Comparison of ENCODE assay signal across 13 cellular contexts in genomic region chr6:4844108-4844507, GRCh38.
DNase-seq lines count a peak whose midpoint lies in the region; ATAC-seq and TF ChIP-seq lines count a peak whose summit lies in the region.
"Had no signal": no experiment of that assay in that cellular context is flagged by ENCODE, and none has a peak within 500 bp of the region (broad histone marks: within the 10 kb centered on the region; RNA-seq: fewer than 3 reads in every experiment).

No MANE protein-coding gene starts in this region.

- no peak overlapping the region for H3K4me2 ChIP-seq in Karpas-422 (ENCODE audit: low read depth, low read length, poor library complexity, severe bottlenecking)

- peaks cover 22% of the 10 kb centered on the region for H3K4me1 Mint-ChIP-seq in activated CD8-positive, alpha-beta memory T cell treated with anti-CD3 and anti-CD28 coated beads, Interleukin-2, amount 10 ng/mL, durations not matched to agents 7 days and 5 days

- H3K4me3 ChIP-seq in Karpas-422 (ENCODE audit: low read length) (no peak overlapping the region), cardiac fibroblast (replicated peaks in 1 of 2; ENCODE audit: low read depth in 2 of 2, low read length in 2 of 2) (no peak overlapping the region), psoas muscle (no peak overlapping the region)

- no peak for ATAC-seq in activated CD8-positive, alpha-beta memory T cell treated with anti-CD3 and anti-CD28 coated beads, Interleukin-2, amount 10 ng/mL, durations not matched to agents 7 days and 5 days
- no peak for ATAC-seq in psoas muscle
- no peak for ATAC-seq in GM21717 (IDR thresholded peaks at IDR 0.05; ENCODE audit: unreplicated experiment)

- peaks cover 24% of the 10 kb centered on the region for H3K9me3 Mint-ChIP-seq in activated CD8-positive, alpha-beta memory T cell treated with anti-CD3 and anti-CD28 coated beads, Interleukin-2, amount 10 ng/mL, durations not matched to agents 7 days and 5 days (ENCODE audit: low read depth)

- no peaks in the 10 kb centered on the region for H3K4me1 ChIP-seq in Karpas-422 (ENCODE audit: low read length)
- H3K4me1 ChIP-seq in psoas muscle: peaks cover 21% of the 10 kb centered on the region

- H3K36me3 Mint-ChIP-seq in activated CD8-positive, alpha-beta memory T cell treated with anti-CD3 and anti-CD28 coated beads, Interleukin-2, amount 10 ng/mL, durations not matched to agents 7 days and 5 days: peaks cover 29% of the 10 kb centered on the region

- H3K9me2 ChIP-seq in Karpas-422 (replicated peaks; ENCODE audit: insufficient read depth, low read length): no peaks in the 10 kb centered on the region

- no peaks in the 10 kb centered on the region for H3K36me3 ChIP-seq in Karpas-422 (ENCODE audit: insufficient read depth, low read length)
- no peaks in the 10 kb centered on the region for H3K36me3 ChIP-seq in psoas muscle (ENCODE audit: insufficient read depth in 1 of 2, low read depth in 1 of 2)

- H3K27me3 ChIP-seq in Karpas-422 (ENCODE audit: low read length) (no peaks in the 10 kb centered on the region), psoas muscle (ENCODE audit: insufficient read depth in 3 of 3, low read length in 2 of 3) (no peaks in the 10 kb centered on the region)

- no peak overlapping the region for H3K4me3 Mint-ChIP-seq in activated CD8-positive, alpha-beta memory T cell treated with anti-CD3 and anti-CD28 coated beads, Interleukin-2, amount 10 ng/mL, durations not matched to agents 7 days and 5 days

- no peak overlapping the region for H3K27ac ChIP-seq in Karpas-422 (ENCODE audit: low read length)
- H3K27ac ChIP-seq in psoas muscle: no peak overlapping the region

- H3K9me3 ChIP-seq in Karpas-422 (ENCODE audit: low read length) (peaks cover 3% of the 10 kb centered on the region), psoas muscle (peaks cover 39% of the 10 kb centered on the region)

- DNase-seq in activated CD8-positive, alpha-beta memory T cell treated with anti-CD3 and anti-CD28 coated beads, Interleukin-2, amount 50 U/mL, for 48 hours: peak; percentile 61
- DNase-seq in activated CD8-positive, alpha-beta memory T cell treated with anti-CD3 and anti-CD28 coated beads, Interleukin-2, amount 10 ng/mL, durations not matched to agents 7 days and 5 days: no peak
- DNase-seq in Karpas-422 (peak; percentile 72), cardiac fibroblast (ENCODE audit: low read depth in 2 of 2) (no peak), psoas muscle (no peak), SKM-1 (lab: John Stamatoyannopoulos, UW; ENCODE audit: unreplicated experiment) (no peak)
- DNase-seq in central memory CD4-positive, alpha-beta T cell: no peak
- DNase-seq: activated gamma-delta T cell, mesenchymal stem cell, NCI-H2081 treated with DMSO at 0.1 percent for 48 hours, retina, RPMI8226 had no signal

- no peaks in the 10 kb centered on the region for H3K79me2 ChIP-seq in Karpas-422 (ENCODE audit: low read length)

- no peak overlapping the region for H3K27ac Mint-ChIP-seq in activated CD8-positive, alpha-beta memory T cell treated with anti-CD3 and anti-CD28 coated beads, Interleukin-2, amount 10 ng/mL, durations not matched to agents 7 days and 5 days

- CTCF ChIA-PET in activated CD8-positive, alpha-beta memory T cell treated with anti-CD3 and anti-CD28 coated beads, Interleukin-2, amount 10 ng/mL, durations not matched to agents 7 days and 5 days (lab: Charles Lee): no interaction called here

- peaks cover 9% of the 10 kb centered on the region for H4K20me1 ChIP-seq in Karpas-422 (ENCODE audit: insufficient read depth, low read depth, low read length)

- 95 to 96% (median 95%) methylated on average over 7 of the region's 7 CpGs for WGBS in psoas muscle, 3 donors

- no peak overlapping the region for H3K9ac ChIP-seq in Karpas-422 (ENCODE audit: low read length)

- no peak overlapping the region for H2AFZ ChIP-seq in Karpas-422 (ENCODE audit: low read length)

- no peaks in the 10 kb centered on the region for H3K27me3 Mint-ChIP-seq in activated CD8-positive, alpha-beta memory T cell treated with anti-CD3 and anti-CD28 coated beads, Interleukin-2, amount 10 ng/mL, durations not matched to agents 7 days and 5 days

- TF ChIP-seq CTCF in cardiac fibroblast (IDR thresholded peaks at IDR 0.05; ENCODE audit: low read depth, low read length) (peak; percentile 13), psoas muscle (IDR thresholded peaks at IDR 0.05) (peak; percentile 4)

- intact Hi-C loops in psoas muscle (cut with DNase I): no loop called here

Comparison
In these comparisons a context has a peak if more than half of its experiments do, and no peak if none do; other contexts are left out.
1. DNase-seq: peak in activated CD8-positive, alpha-beta memory T cell treated with anti-CD3 and anti-CD28 coated beads, Interleukin-2, amount 50 U/mL, for 48 hours (single experiment) and Karpas-422 (single experiment); none in activated CD8-positive, alpha-beta memory T cell treated with anti-CD3 and anti-CD28 coated beads, Interleukin-2, amount 10 ng/mL, durations not matched to agents 7 days and 5 days (single experiment), cardiac fibroblast (0 of 2), psoas muscle (0 of 2), SKM-1 (single experiment) and central memory CD4-positive, alpha-beta T cell (single experiment).